24 cellular contexts compared by ENCODE assay signal in genomic region chr1:152225678-152226077, GRCh38. TPM values are rescaled to one million over a fixed set of nuclear protein-coding genes. Genes with fewer than 3 reads are reported as not detected.
DNase-seq lines count a peak whose midpoint lies in the region; ATAC-seq, FAIRE-seq and TF ChIP-seq lines count a peak whose summit lies in the region.
"Had no signal": no experiment of that assay in that cellular context is flagged by ENCODE, and none has a peak within 500 bp of the region (broad histone marks: within the 10 kb centered on the region; RNA-seq: fewer than 3 reads in every experiment).

No MANE protein-coding gene starts in this region.

- no peaks in the 10 kb centered on the region for H4K20me1 ChIP-seq in GM23248 (ENCODE audit: insufficient read depth)
- H4K20me1 ChIP-seq in PC-3 (ENCODE audit: low read length), result no peaks in the 10 kb centered on the region

- no peak overlapping the region for H2AFZ ChIP-seq in GM23248
- no peak overlapping the region for H2AFZ ChIP-seq in PC-3 (ENCODE audit: low read length)
- H2AFZ ChIP-seq: GM23338, PC-9 had no signal

- CTCF ChIA-PET in PC-3 (lab: Charles Lee), result interaction anchor here (0.6 kb wide), 1 partner anchor 585 kb away, joined by 6 read pairs; no protein-coding TSS in a partner anchor

- H3K79me2 ChIP-seq in GM23248 (ENCODE audit: insufficient read depth), result no peaks in the 10 kb centered on the region
- no peaks in the 10 kb centered on the region for H3K79me2 ChIP-seq in PC-3 (ENCODE audit: low read length)

- H3K9ac ChIP-seq in GM23248 (no peak overlapping the region), PC-3 (ENCODE audit: low read length) (no peak overlapping the region)

- H3F3A ChIP-seq in GM23248 (ENCODE audit: insufficient read depth) (no peaks in the 10 kb centered on the region), PC-3 (ENCODE audit: low read length, unreplicated experiment) (no peaks in the 10 kb centered on the region)

- peak; percentile 55 for ATAC-seq in PC-3
- ATAC-seq: GM23338, HepG2 had no signal

- H3K4me3 ChIP-seq in GM23248 (no peak overlapping the region), PC-3 (ENCODE audit: low read length) (no peak overlapping the region), epithelial cell of esophagus (ENCODE audit: low read length) (no peak overlapping the region)
- H3K4me3 ChIP-seq: GM23338, PC-9 had no signal

- FAIRE-seq in GM12891 (lab: Jason Lieb, UNC), result no peak
- FAIRE-seq: GM18507, HepG2 had no signal

- H3K27ac ChIP-seq in GM23248, result no peak overlapping the region
- H3K27ac ChIP-seq in PC-3 (ENCODE audit: low read length), result no peak overlapping the region
- H3K27ac ChIP-seq: PC-9 had no signal

- intact Hi-C loops in PC-3 (cut with micrococcal nuclease), result loop anchor here (5.0 kb wide), 2 partner anchors 122 to 173 kb away; no protein-coding TSS in a partner anchor

- H3K36me3 ChIP-seq in GM23248 (ENCODE audit: low read depth) (no peaks in the 10 kb centered on the region), PC-3 (ENCODE audit: low read depth, low read length) (no peaks in the 10 kb centered on the region)

- no peak overlapping the region for H3K4me2 ChIP-seq in GM23248 (ENCODE audit: unreplicated experiment)
- H3K4me2 ChIP-seq in PC-3 (ENCODE audit: low read length), result no peak overlapping the region
- H3K4me2 ChIP-seq: GM23338, PC-9 had no signal

- H3K27me3 ChIP-seq in GM23248 (replicated peaks; ENCODE audit: insufficient read depth) (no peaks in the 10 kb centered on the region), PC-3 (ENCODE audit: low read length) (0 out of 2 replicates have a peak, but pooled peaks cover 3% of the 10 kb centered on the region)

- POLR2A ChIA-PET in PC-3 (lab: Charles Lee; ENCODE audit: unreplicated experiment), result no interaction called here

- in situ Hi-C loops in GM23248 (cut with MboI), result no loop called here

- H3K9me2 ChIP-seq in GM23248 (ENCODE audit: insufficient read depth) (no peaks in the 10 kb centered on the region), PC-3 (replicated peaks; ENCODE audit: low read length) (no peaks in the 10 kb centered on the region)

- 44 to 70% methylated on average over 3 of the region's 3 CpGs for whole genome bisulfite sequencing in GM23248 (ENCODE audit: low coverage in 1 of 2, low lambda C conversion rate in 2 of 2, missing lambda C conversion rate in 2 of 2), 2 experiments

- DNase-seq in GM23248 (peak; percentile 4), PC-3 (peak; percentile 26), epithelial cell of esophagus (ENCODE audit: low read depth) (peak; percentile 95), kidney glomerular epithelial cell (lab: John Stamatoyannopoulos, UW) (peak; percentile 8), NCI-H2107 treated with DMSO at 0.1 percent for 48 hours (lab: John Stamatoyannopoulos, UW; ENCODE audit: unreplicated experiment) (no peak), DMS79 (lab: John Stamatoyannopoulos, UW) (no peak), GM12891 (ENCODE audit: insufficient read length, low spot score) (no peak)
- DNase-seq in activated CD4-positive, CD25-positive, alpha-beta regulatory T cell treated with anti-CD3 and anti-CD28 coated beads, Interleukin-2, amount 50 U/mL, for 72 hours, result no peak
- DNase-seq: CD4-positive, CD25-positive, alpha-beta regulatory T cell; DMS153; H9; Karpas-422; NCI-H2029; NCI-H524; NCI-H748 treated with DMSO at 0.1 percent for 48 hours; PC-9; SHP77 had no signal

- H3K4me1 ChIP-seq in GM23248 (ENCODE audit: insufficient read depth) (0 out of 2 replicates have a peak, but pooled peaks cover 3% of the 10 kb centered on the region), PC-3 (ENCODE audit: insufficient read depth, low read length) (no peaks in the 10 kb centered on the region)

- no peak for TF ChIP-seq CTCF in PC-3 (conservative IDR thresholded peaks at IDR 0.05; ENCODE audit: low read depth, low read length)
- no peak for TF ChIP-seq CTCF in epithelial cell of esophagus (IDR thresholded peaks at IDR 0.05; ENCODE audit: insufficient read depth, low read depth, low read length, missing control alignments)

- TF ChIP-seq POLR2A in GM12891 (IDR thresholded peaks at IDR 0.05; ENCODE audit: low read depth, low read length), result no peak

- BruUV-seq in PC-3 (replicated peaks; lab: Mats Ljungman, UMichigan), result no TSS peak

- no peaks in the 10 kb centered on the region for H3K9me3 ChIP-seq in GM23248 (ENCODE audit: low read depth)
- no peaks in the 10 kb centered on the region for H3K9me3 ChIP-seq in PC-3 (ENCODE audit: low read length)

TF ChIP-seq in GM12891, 5 proteins besides CTCF, POLR2A, EP300 and RAD21:
- no peak for TF ChIP-seq PAX5 (IDR thresholded peaks at IDR 0.05; ENCODE audit: insufficient read depth, low read length, severe bottlenecking)
- no peak for TF ChIP-seq SPI1 (IDR thresholded peaks at IDR 0.05; ENCODE audit: low read depth, low read length)
- TF ChIP-seq POLR2AphosphoS5 (IDR thresholded peaks at IDR 0.05; ENCODE audit: low read depth, low read length), result no peak
- no peak for TF ChIP-seq TAF1 (IDR thresholded peaks at IDR 0.05; ENCODE audit: low read depth, low read length)
- TF ChIP-seq POU2F2 (IDR thresholded peaks at IDR 0.05; ENCODE audit: low read depth, low read length), result no peak

RNA-seq across cellular contexts. Expression of gene HRNR, which starts 1.7 kb away (rescaled TPM):
- total RNA-seq in GM23248 (2014; rRNA removed; shearing (Covaris generic)), result not detected in 2 replicates
- 0.05 TPM in 1 of 2 replicates, not detected in the other for polyA plus RNA-seq in GM23248 (2016; fragmentation: Nextera tagmentation; extraction: Ambion mirVana)
- not detected in 2 replicates for total RNA-seq in PC-3 (2014; rRNA removed)
- not detected for polyA plus RNA-seq in GM12891 (2012; ENCODE audit: low read depth, missing spikeins)
- total RNA-seq: A172; CD4-positive, CD25-positive, alpha-beta regulatory T cell; GM23338; H9; HepG2; HT1080; PC-9; SK-MEL-5 had no signal
- polyA plus RNA-seq: BJ; CD4-positive, CD25-positive, alpha-beta regulatory T cell; GM23338; HepG2 had no signal

Comparison
In these comparisons a context has a peak if more than half of its experiments do, and no peak if none do; other contexts are left out.
1. DNase-seq: peak in GM23248 (single experiment), PC-3 (single experiment), epithelial cell of esophagus (single experiment) and kidney glomerular epithelial cell (single experiment); none in NCI-H2107 treated with DMSO at 0.1 percent for 48 hours (single experiment), activated CD4-positive, CD25-positive, alpha-beta regulatory T cell treated with anti-CD3 and anti-CD28 coated beads, Interleukin-2, amount 50 U/mL, for 72 hours (single experiment), DMS79 (single experiment) and GM12891 (single experiment).